Comparison of ENCODE assay signal across 8 cellular contexts in genomic region chr6:149482542-149483261, GRCh38. TPM values are rescaled to one million over a fixed set of nuclear protein-coding genes. Genes with fewer than 3 reads are reported as not detected.
DNase-seq lines count a peak whose midpoint lies in the region; ATAC-seq, FAIRE-seq and TF ChIP-seq lines count a peak whose summit lies in the region.

No MANE protein-coding gene starts in this region.

- H3K27me3 ChIP-seq in HL-60 (ENCODE audit: insufficient read depth, poor library complexity, severe bottlenecking) (no peaks in the 10 kb centered on the region), thymus (ENCODE audit: control insufficient read depth, insufficient read depth) (no peaks in the 10 kb centered on the region)

- intact Hi-C loops in kidney (cut with DNase I) = no loop called here

- H3K9me3 ChIP-seq in kidney (ENCODE audit: control insufficient read depth in 1 of 2, low read length in 2 of 2) = no peaks in the 10 kb centered on the region
- H3K9me3 ChIP-seq in thymus (ENCODE audit: control insufficient read depth) = no peaks in the 10 kb centered on the region

- no peaks in the 10 kb centered on the region for H3K9me3 Mint-ChIP-seq in activated T-cell treated with anti-CD3 and anti-CD28 coated beads, Interleukin-2, amount 50 U/mL, for 4 hours

- no peak for ATAC-seq in activated T-cell treated with anti-CD3 and anti-CD28 coated beads, Interleukin-2, amount 50 U/mL, for 4 hours
- no peak for ATAC-seq in HG03159 (IDR thresholded peaks at IDR 0.05; ENCODE audit: unreplicated experiment)

- peak overlapping the region; percentile 99 for H3K27ac ChIP-seq in HL-60 (replicated peaks)
- peak overlapping the region; percentile 56 to 92 for H3K27ac ChIP-seq in kidney (ENCODE audit: low read depth in 2 of 2, low read length in 2 of 2)
- H3K27ac ChIP-seq in thymus (ENCODE audit: low read depth) = peak overlapping the region; percentile 64

- TF ChIP-seq CTCF in HL-60 (IDR thresholded peaks at IDR 0.05; ENCODE audit: insufficient read depth, low read length) (no peak), kidney (IDR thresholded peaks at IDR 0.05; ENCODE audit: borderline replicate concordance, extremely low read depth, insufficient read depth) (no peak)

- H3K36me3 Mint-ChIP-seq in activated T-cell treated with anti-CD3 and anti-CD28 coated beads, Interleukin-2, amount 50 U/mL, for 4 hours (ENCODE audit: insufficient read depth) = peaks cover 25% of the 10 kb centered on the region

- no peak for FAIRE-seq in kidney (lab: Jason Lieb, UNC)

- H3K4me3 ChIP-seq in HL-60 (replicated peaks; ENCODE audit: insufficient read depth, low read length) = peak overlapping the region; percentile 47
- peak overlapping the region; percentile 21 to 68 for H3K4me3 ChIP-seq in kidney (ENCODE audit: low read length in 2 of 2)
- H3K4me3 ChIP-seq in thymus (ENCODE audit: low read length) = peak overlapping the region; percentile 47

- H3K36me3 ChIP-seq in kidney (ENCODE audit: control insufficient read depth in 1 of 2, insufficient read depth in 2 of 2, low read length in 2 of 2) (no peaks in the 10 kb centered on the region), thymus (ENCODE audit: control insufficient read depth, insufficient read depth) (no peaks in the 10 kb centered on the region)

- peaks cover 61% of the 10 kb centered on the region for H3K4me1 Mint-ChIP-seq in activated T-cell treated with anti-CD3 and anti-CD28 coated beads, Interleukin-2, amount 50 U/mL, for 4 hours (ENCODE audit: low read depth)

- peak overlapping the region; percentile 94 for H3K4me3 Mint-ChIP-seq in activated T-cell treated with anti-CD3 and anti-CD28 coated beads, Interleukin-2, amount 50 U/mL, for 4 hours

- H3K4me1 ChIP-seq in kidney (ENCODE audit: control insufficient read depth in 1 of 2, insufficient read depth in 1 of 2, low read depth in 1 of 2, low read length in 2 of 2) (peaks cover 13 to 21% of the 10 kb centered on the region in 2 donors), thymus (ENCODE audit: control insufficient read depth, insufficient read depth, low read length) (peaks cover 21% of the 10 kb centered on the region)

- 49% methylated on average over 13 of the region's 13 CpGs for WGBS in thymus

- H3K9ac ChIP-seq in kidney (ENCODE audit: low read length in 2 of 2) = peak overlapping the region in 1 of 2 donors; percentile 67

- H3K27me3 Mint-ChIP-seq in activated T-cell treated with anti-CD3 and anti-CD28 coated beads, Interleukin-2, amount 50 U/mL, for 4 hours (ENCODE audit: low read depth) = no peaks in the 10 kb centered on the region

- DNase-seq in HL-60 (ENCODE audit: low read depth in 1 of 2, low spot score in 1 of 2) (peak; percentile 15 to 74), kidney (no peak), NCI-H748 (lab: John Stamatoyannopoulos, UW; ENCODE audit: unreplicated experiment) (no peak), GM03348 (ENCODE audit: low spot score) (no peak), dermis blood vessel endothelial cell (no peak)
- DNase-seq in activated T-cell treated with anti-CD3 and anti-CD28 coated beads, Interleukin-2, amount 50 U/mL, for 4 hours = no peak

RNA-seq across cellular contexts. Expression of gene ZC3H12D, which starts 2.1 kb away (rescaled TPM):
- 10 to 100 TPM; 22.2 to 51.5 (median 42.5) TPM for total RNA-seq in activated T-cell treated with anti-CD3 and anti-CD28 coated beads, Interleukin-2, amount 50 U/mL, for 4 hours
- total RNA-seq in kidney = 3.7 TPM
- 0.82 TPM for polyA plus RNA-seq in kidney (ENCODE audit: insufficient read depth, low read depth, low replicate concordance)
- polyA plus RNA-seq in thymus = 5.8 TPM
- total RNA-seq in dermis blood vessel endothelial cell = 0.17 and 0.23 TPM in 2 replicates

Comparison
In these comparisons a context has a peak if more than half of its experiments do, and no peak if none do; other contexts are left out.
1. DNase-seq: peak in HL-60 (2 of 2); none in activated T-cell treated with anti-CD3 and anti-CD28 coated beads, Interleukin-2, amount 50 U/mL, for 4 hours (single experiment), kidney (single experiment), NCI-H748 (single experiment), GM03348 (single experiment) and dermis blood vessel endothelial cell (single experiment).
2. Peak in every context shown above with its lines, with median percentiles within 50 percentile points of each other: H3K27ac ChIP-seq and H3K4me3 ChIP-seq.